Comparison of ENCODE assay signal across 13 cellular contexts in genomic region chr14:101719045-101719645, GRCh38. TPM values are rescaled to one million over a fixed set of nuclear protein-coding genes. Genes with fewer than 3 reads are reported as not detected.
DNase-seq lines count a peak whose midpoint lies in the region; ATAC-seq, FAIRE-seq and TF ChIP-seq lines count a peak whose summit lies in the region.
"Had no signal": no experiment of that assay in that cellular context is flagged by ENCODE, and none has a peak within 500 bp of the region (broad histone marks: within the 10 kb centered on the region; RNA-seq: fewer than 3 reads in every experiment).

No MANE protein-coding gene starts in this region.

- no peaks in the 10 kb centered on the region for H4K20me1 ChIP-seq in H1 (replicated peaks in 1 of 2; ENCODE audit: control insufficient read depth in 1 of 2, insufficient read depth in 2 of 2, low read length in 2 of 2)

- no peak for FAIRE-seq in H1 (lab: Jason Lieb, UNC)

- H3K4me3 Mint-ChIP-seq in activated naive CD8-positive, alpha-beta T cell treated with anti-CD3 and anti-CD28 coated beads for 36 hours: no peak overlapping the region
- no peak overlapping the region for H3K4me3 Mint-ChIP-seq in activated naive CD8-positive, alpha-beta T cell treated with anti-CD3 and anti-CD28 coated beads, Interleukin-2, amount 50 U/mL, for 24 hours

- H3K27ac ChIP-seq in H1 (ENCODE audit: low read depth, low read length): no peak overlapping the region
- H3K27ac ChIP-seq in lung (ENCODE audit: low read depth in 1 of 2, low read length in 1 of 2): peak overlapping the region; percentile 6 to 37
- H3K27ac ChIP-seq: uterus had no signal

- no peak for DNase-seq in activated naive CD8-positive, alpha-beta T cell treated with anti-CD3 and anti-CD28 coated beads for 36 hours
- no peak for DNase-seq in activated naive CD8-positive, alpha-beta T cell treated with anti-CD3 and anti-CD28 coated beads, Interleukin-2, amount 50 U/mL, for 24 hours
- no peak for DNase-seq in H1 (ENCODE audit: low read depth in 1 of 2, low spot score in 2 of 2)
- DNase-seq in lung (ENCODE audit: low spot score): no peak
- DNase-seq in ureter (ENCODE audit: low spot score): peak; percentile 40
- no peak for DNase-seq in NCI-H2081 (lab: John Stamatoyannopoulos, UW)
- DNase-seq in NCI-H1694 (lab: John Stamatoyannopoulos, UW): no peak
- no peak for DNase-seq in putamen (ENCODE audit: low spot score)
- DNase-seq: midbrain; NCI-H1436 treated with DMSO at 0.1 percent for 48 hours; NCI-H526 treated with DMSO at 0.1 percent for 48 hours; stimulated activated CD4-positive, alpha-beta T cell treated with anti-CD3 and anti-CD28 coated beads, Interleukin-2, amount 100 ng/mL, for 24 hours had no signal

- H2BK12ac ChIP-seq in H1 (ENCODE audit: low read depth, low read length): peak overlapping the region; percentile 100; the same call in 1 of the 2 replicates

- H3K36me3 ChIP-seq in H1 (ENCODE audit: control insufficient read depth in 2 of 4, insufficient read depth in 4 of 4, low read length in 3 of 4) (no peaks in the 10 kb centered on the region), lung (ENCODE audit: control insufficient read depth in 2 of 2, insufficient read depth in 2 of 2, low read length in 2 of 2) (no peaks in the 10 kb centered on the region)
- H3K36me3 ChIP-seq: uterus had no signal

- H3K79me1 ChIP-seq in H1 (ENCODE audit: low read depth, low read length): peaks cover 2% of the 10 kb centered on the region; the same call in 1 of the 2 replicates

- H3K36me3 Mint-ChIP-seq in activated naive CD8-positive, alpha-beta T cell treated with anti-CD3 and anti-CD28 coated beads for 36 hours: no peaks in the 10 kb centered on the region
- H3K36me3 Mint-ChIP-seq in activated naive CD8-positive, alpha-beta T cell treated with anti-CD3 and anti-CD28 coated beads, Interleukin-2, amount 50 U/mL, for 24 hours (ENCODE audit: low read depth): no peaks in the 10 kb centered on the region

- H3K4me1 ChIP-seq in H1 (replicated peaks in 1 of 4; ENCODE audit: control insufficient read depth in 3 of 4, insufficient read depth in 4 of 4, low read length in 3 of 4) (peaks cover 2 to 11% (median 7%) of the 10 kb centered on the region in 4 experiments; a peak in 6 of 7 replicates), lung (ENCODE audit: control insufficient read depth in 2 of 2, insufficient read depth in 2 of 2, low read length in 2 of 2) (peaks cover 5% of the 10 kb centered on the region in 2 donors)
- H3K4me1 ChIP-seq: uterus had no signal

- H3K27me3 ChIP-seq in H1 (replicated peaks in 1 of 4; ENCODE audit: control insufficient read depth in 3 of 4, extremely low read depth in 1 of 4, insufficient read depth in 3 of 4, low read length in 3 of 4) (peaks cover 0 to 1% (median 0%) of the 10 kb centered on the region in 4 experiments; a peak in 1 of 7 replicates), lung (ENCODE audit: control insufficient read depth, insufficient read depth) (no peaks in the 10 kb centered on the region)
- H3K27me3 ChIP-seq: uterus had no signal

- H3K27ac Mint-ChIP-seq in activated naive CD8-positive, alpha-beta T cell treated with anti-CD3 and anti-CD28 coated beads for 36 hours: peak overlapping the region; percentile 42
- H3K27ac Mint-ChIP-seq in activated naive CD8-positive, alpha-beta T cell treated with anti-CD3 and anti-CD28 coated beads, Interleukin-2, amount 50 U/mL, for 24 hours: no peak overlapping the region

- peaks cover 22% of the 10 kb centered on the region for H3K4me1 Mint-ChIP-seq in activated naive CD8-positive, alpha-beta T cell treated with anti-CD3 and anti-CD28 coated beads for 36 hours
- H3K4me1 Mint-ChIP-seq in activated naive CD8-positive, alpha-beta T cell treated with anti-CD3 and anti-CD28 coated beads, Interleukin-2, amount 50 U/mL, for 24 hours: peaks cover 37% of the 10 kb centered on the region

- WGBS in H1 (ENCODE audit: extremely low coverage in 1 of 2, insufficient coverage in 1 of 2, insufficient read length in 1 of 2, insufficient replicate concordance in 2 of 2, low coverage in 1 of 2, low lambda C conversion rate in 2 of 2, missing lambda C conversion rate in 1 of 2), 2 experiments: 75% methylated on average over 7 of the region's 10 CpGs; no CpG with 5 or more reads in 1 of the 2 experiments
- 51 to 76% methylated on average over 10 of the region's 10 CpGs for WGBS in lung, 2 donors

- no peak overlapping the region for H3K14ac ChIP-seq in H1 (ENCODE audit: insufficient read length)

- peak overlapping the region; percentile 83; the same call in 1 of the 2 replicates for H2BK15ac ChIP-seq in H1 (ENCODE audit: low read length)

- H4K91ac ChIP-seq in H1 (replicated peaks; ENCODE audit: insufficient read length, low read length): peak overlapping the region; percentile 75

- H3K23me2 ChIP-seq in H1 (ENCODE audit: low read depth, low read length): no peaks in the 10 kb centered on the region

- H3K9me3 Mint-ChIP-seq in activated naive CD8-positive, alpha-beta T cell treated with anti-CD3 and anti-CD28 coated beads for 36 hours: no peaks in the 10 kb centered on the region
- no peaks in the 10 kb centered on the region for H3K9me3 Mint-ChIP-seq in activated naive CD8-positive, alpha-beta T cell treated with anti-CD3 and anti-CD28 coated beads, Interleukin-2, amount 50 U/mL, for 24 hours

- TF ChIP-seq POLR2A in H1 (IDR thresholded peaks at IDR 0.05; ENCODE audit: control extremely low read depth in 1 of 2, low read depth in 2 of 2, low read length in 2 of 2): no peak

- CTCF ChIA-PET in H1 (lab: Charles Lee; ENCODE audit: partially characterized antibody): interaction anchor here (0.5 to 2.2 kb wide), 9 partner anchors 9 to 656 kb away, joined by 3 to 12 read pairs (median 5); no protein-coding TSS in a partner anchor

- ATAC-seq in activated naive CD8-positive, alpha-beta T cell treated with anti-CD3 and anti-CD28 coated beads, Interleukin-2, amount 50 U/mL, for 24 hours: no peak
- no peak for ATAC-seq in lung (ENCODE audit: insufficient read depth, low FRiP score)

- H3K4me3 ChIP-seq in H1 (ENCODE audit: extremely low read depth in 1 of 4, insufficient read depth in 2 of 4, low read depth in 3 of 4, low read length in 4 of 4): no peak overlapping the region
- H3K4me3 ChIP-seq in lung: no peak overlapping the region
- H3K4me3 ChIP-seq: uterus had no signal

- H3K23ac ChIP-seq in H1 (ENCODE audit: insufficient read length): no peak overlapping the region

- TF ChIP-seq RAD21 in H1 (IDR thresholded peaks at IDR 0.05 in 1 of 2, conservative IDR thresholded peaks at IDR 0.05 in 1 of 2; ENCODE audit: low read depth in 2 of 2, low read length in 2 of 2): no peak

- no peaks in the 10 kb centered on the region for H3K79me2 ChIP-seq in H1 (ENCODE audit: control insufficient read depth in 1 of 2, insufficient read depth in 2 of 2, low read length in 2 of 2)

- H2BK120ac ChIP-seq in H1 (replicated peaks; ENCODE audit: low read depth, low read length): no peak overlapping the region

- TF ChIP-seq CTCF in H1 (IDR thresholded peaks at IDR 0.05; ENCODE audit: control extremely low read depth in 1 of 3, insufficient read depth in 1 of 3, low read depth in 1 of 3, low read length in 3 of 3) (no peak), lung (IDR thresholded peaks at IDR 0.05; ENCODE audit: control extremely low read depth, extremely low read depth) (no peak)

- TF ChIP-seq EP300 in H1 (IDR thresholded peaks at IDR 0.05; ENCODE audit: borderline replicate concordance in 1 of 2, low read depth in 2 of 2, low read length in 2 of 2): no peak

- H3K4ac ChIP-seq in H1 (replicated peaks; ENCODE audit: insufficient read length, low read depth, low read length): no peak overlapping the region

- H2BK20ac ChIP-seq in H1 (ENCODE audit: low read length): 0 out of 2 replicates have a peak overlapping the region, but pooled peaks have one; percentile 55

- H3K4me2 ChIP-seq in H1 (ENCODE audit: insufficient read depth in 1 of 2, low read depth in 2 of 2, low read length in 2 of 2): no peak overlapping the region

- POLR2A ChIA-PET in H1 (lab: Charles Lee; ENCODE audit: partially characterized antibody): interaction anchor here (1.2 kb wide), 1 partner anchor 220 kb away, joined by 3 read pairs; no protein-coding TSS in a partner anchor

- no peaks in the 10 kb centered on the region for H3K27me3 Mint-ChIP-seq in activated naive CD8-positive, alpha-beta T cell treated with anti-CD3 and anti-CD28 coated beads for 36 hours
- no peaks in the 10 kb centered on the region for H3K27me3 Mint-ChIP-seq in activated naive CD8-positive, alpha-beta T cell treated with anti-CD3 and anti-CD28 coated beads, Interleukin-2, amount 50 U/mL, for 24 hours

- H2AFZ ChIP-seq in H1 (ENCODE audit: low read length): no peak overlapping the region

- H4K8ac ChIP-seq in H1 (ENCODE audit: extremely low read depth, insufficient read depth, low read length): no peak overlapping the region

- H3K18ac ChIP-seq in H1 (ENCODE audit: extremely low read depth, low read length): peak overlapping the region; percentile 62; the same call in 1 of the 2 replicates

- H3K9ac ChIP-seq in H1 (replicated peaks in 1 of 4; ENCODE audit: extremely low read depth in 1 of 4, low read depth in 3 of 4, low read length in 3 of 4): no peak overlapping the region

- H2AK5ac ChIP-seq in H1 (ENCODE audit: low read depth, low read length): peak overlapping the region; percentile 97

- H3K9me3 ChIP-seq in H1 (ENCODE audit: insufficient read depth in 2 of 2, low read depth in 1 of 2, low read length in 1 of 2) (no peaks in the 10 kb centered on the region), lung (ENCODE audit: control insufficient read depth in 2 of 2, insufficient read depth in 1 of 2, low read length in 1 of 2) (no peaks in the 10 kb centered on the region)
- H3K9me3 ChIP-seq: uterus had no signal

- no peak overlapping the region for H4K5ac ChIP-seq in H1 (ENCODE audit: insufficient read length, low read depth, low read length)

- no peak overlapping the region for H2BK5ac ChIP-seq in H1 (ENCODE audit: low read depth, low read length)

- no peak overlapping the region for H3K56ac ChIP-seq in H1 (replicated peaks; ENCODE audit: insufficient read length, low read depth, low read length)

TF ChIP-seq in H1, 55 proteins besides CTCF, POLR2A, EP300 and RAD21:
- TF ChIP-seq CBX5 (IDR thresholded peaks at IDR 0.05; ENCODE audit: low read depth, low read length): no peak

RNA-seq across cellular contexts. Expression of gene PPP2R5C, which starts 42.4 kb away (rescaled TPM):
- total RNA-seq in activated naive CD8-positive, alpha-beta T cell treated with anti-CD3 and anti-CD28 coated beads for 36 hours: 100 to 1,000 TPM; 209 to 221 TPM
- total RNA-seq in H1 (2021; fragmentation: NEBNext Ultra II Directional; extraction: Animal tissue kit (Norgen Biotek cat#: 25700)): 95.9 and 102 TPM in 2 replicates
- polyA plus RNA-seq in H1 (2011; rRNA removed) (35.1 and 49.6 TPM in 2 replicates), lung (100 to 1,000 TPM in 1 of 2 donors, 10 to 100 TPM in 1; 66.6 to 104 TPM)
- polyA plus RNA-seq in H1 (2011; cell fraction: cytosol; rRNA removed): 51.3 TPM
- 44.9 TPM for polyA plus RNA-seq in H1 (2011; cell fraction: nucleus; rRNA removed)
- polyA plus RNA-seq in H1 (2012, experiment 1 of 2): 47.5 to 73.4 TPM (median 53.6 TPM) in 4 replicates
- 17.1 TPM for polyA plus RNA-seq in H1 (2012, experiment 2 of 2)
- polyA plus RNA-seq in H1 (2013, experiment 1 of 2): 145 TPM
- 143 TPM for polyA plus RNA-seq in H1 (2013, experiment 2 of 2)
- polyA minus RNA-seq in H1 (2011; rRNA and poly(A)+ RNA removed): 86.1 and 102 TPM in 2 replicates
- 44.5 TPM for polyA minus RNA-seq in H1 (2011; cell fraction: cytosol; rRNA and poly(A)+ RNA removed)
- polyA minus RNA-seq in H1 (2011; cell fraction: nucleus; rRNA and poly(A)+ RNA removed): 73.2 TPM
- total RNA-seq in lung (100 to 1,000 TPM; 148 to 180 TPM), ureter (155 TPM)
